In genomic region chr1:86774305-86775304, GRCh38 we compare ENCODE assay signal across 8 cellular contexts.
A peak's percentile ranks its signal among the peaks of the same experiment; 100 is the strongest.
DNase-seq lines count a peak whose midpoint lies in the region; ATAC-seq and TF ChIP-seq lines count a peak whose summit lies in the region.

No MANE protein-coding gene starts in this region.

- peak overlapping the region; percentile 31 for H3K4me2 ChIP-seq in trophoblast cell (ENCODE audit: low read length)

- H3K23ac ChIP-seq in trophoblast cell (ENCODE audit: low read length) = no peak overlapping the region

- peak overlapping the region; percentile 80 for H3K27ac ChIP-seq in trophoblast cell (ENCODE audit: low read depth, low read length)
- peak overlapping the region; percentile 57 to 75 for H3K27ac ChIP-seq in uterus

- peak overlapping the region; percentile 13 for H4K91ac ChIP-seq in trophoblast cell (ENCODE audit: low read depth, low read length)

- ATAC-seq in GM19455 (IDR thresholded peaks at IDR 0.05; ENCODE audit: unreplicated experiment) (peak; percentile 88), HG03520 (IDR thresholded peaks at IDR 0.05; ENCODE audit: unreplicated experiment) (peak; percentile 87)

- H2AFZ ChIP-seq in trophoblast cell (ENCODE audit: insufficient read depth, low read length, poor library complexity) = no peak overlapping the region

- H4K8ac ChIP-seq in trophoblast cell (ENCODE audit: low read depth, low read length) = peak overlapping the region; percentile 23

- peak overlapping the region; percentile 83 for H2BK120ac ChIP-seq in trophoblast cell (ENCODE audit: insufficient read depth, low read length, poor library complexity)

- H3K36me3 ChIP-seq in trophoblast cell (ENCODE audit: control insufficient read depth in 1 of 2, insufficient read depth in 2 of 2, low read length in 2 of 2) (no peaks in the 10 kb centered on the region), uterus (no peaks in the 10 kb centered on the region)

- peak overlapping the region; percentile 27 for H2BK12ac ChIP-seq in trophoblast cell (ENCODE audit: low read length)

- WGBS in trophoblast cell (ENCODE audit: extremely low coverage, insufficient coverage, insufficient read length) = no CpG with 5 or more reads among the region's 11 CpGs

- TF ChIP-seq CTCF in uterus (IDR thresholded peaks at IDR 0.05) = no peak

- H3K4me3 ChIP-seq in trophoblast cell (ENCODE audit: low read depth, low read length) (no peak overlapping the region), uterus (peak overlapping the region in 1 of 2 donors; percentile 13)

- no peak overlapping the region for H3K14ac ChIP-seq in trophoblast cell (ENCODE audit: low read length)

- H3K9me3 ChIP-seq in trophoblast cell (ENCODE audit: insufficient read depth, low read depth, low read length) = no peaks in the 10 kb centered on the region
- no peaks in the 10 kb centered on the region for H3K9me3 ChIP-seq in uterus

- DNase-seq in COR-L47 (lab: John Stamatoyannopoulos, UW) (peak; percentile 57), NCI-H774 (lab: John Stamatoyannopoulos, UW) (peak; percentile 62), germinal center (ENCODE audit: low spot score) (peak; percentile 53), trophoblast cell (peak; percentile 73 to 80), uterus (peak; percentile 73 to 86)
- DNase-seq in activated CD8-positive, alpha-beta memory T cell treated with anti-CD3 and anti-CD28 coated beads, Interleukin-2, amount 50 U/mL, for 4 hours = peak; percentile 28

- H3K4me1 ChIP-seq in trophoblast cell (ENCODE audit: control insufficient read depth in 1 of 2, insufficient read depth in 2 of 2, low read length in 2 of 2) (peaks cover 5 to 11% of the 10 kb centered on the region in 2 experiments), uterus (peaks cover 4 to 7% of the 10 kb centered on the region in 2 donors)

- no peak overlapping the region for H3K9ac ChIP-seq in trophoblast cell (ENCODE audit: low read length)

- peak overlapping the region; percentile 59 for H3K18ac ChIP-seq in trophoblast cell (ENCODE audit: low read length)

- no peak overlapping the region for H3K4ac ChIP-seq in trophoblast cell (ENCODE audit: low read depth, low read length)

- H3K79me1 ChIP-seq in trophoblast cell (ENCODE audit: low read length) = peaks cover 17% of the 10 kb centered on the region

- TF ChIP-seq POLR2A in uterus (IDR thresholded peaks at IDR 0.05) = no peak

- no peak overlapping the region for H2AK5ac ChIP-seq in trophoblast cell (ENCODE audit: low read length)

- intact Hi-C loops in uterus (cut with DNase I; ENCODE audit: low total_unique reads) = no loop called here

- peak overlapping the region; percentile 46 for H2BK5ac ChIP-seq in trophoblast cell (ENCODE audit: low read depth, low read length, poor library complexity)

- H4K12ac ChIP-seq in trophoblast cell (ENCODE audit: low read depth, low read length) = no peak overlapping the region

- H3K27me3 ChIP-seq in trophoblast cell (ENCODE audit: insufficient read depth, low read length) = no peaks in the 10 kb centered on the region
- no peaks in the 10 kb centered on the region for H3K27me3 ChIP-seq in uterus

- no peaks in the 10 kb centered on the region for H3K79me2 ChIP-seq in trophoblast cell (ENCODE audit: control insufficient read depth, insufficient read depth, low read length, poor library complexity)

Comparison
In these comparisons a context has a peak if more than half of its experiments do, and no peak if none do; other contexts are left out.
1. DNase-seq: peak in every context shown above with its lines; median percentile 80 in uterus; 76 in trophoblast cell; 62 in NCI-H774; 57 in COR-L47; 53 in germinal center; 28 in activated CD8-positive, alpha-beta memory T cell treated with anti-CD3 and anti-CD28 coated beads, Interleukin-2, amount 50 U/mL, for 4 hours.